In genomic region chrX:153956044-153956907, GRCh38 we compare ENCODE assay signal across 16 cellular contexts.
"Had no signal": no experiment of that assay in that cellular context is flagged by ENCODE, and none has a peak within 500 bp of the region (broad histone marks: within the 10 kb centered on the region; RNA-seq: fewer than 3 reads in every experiment).

No MANE protein-coding gene starts in this region.

- H3K4me1 ChIP-seq: left lung, prostate gland had no signal

- H3K9me3 ChIP-seq: heart left ventricle, left lung, mucosa of descending colon, prostate gland had no signal

- H3K4me3 ChIP-seq: coronary artery, heart left ventricle, left lung, mucosa of descending colon, prostate gland had no signal

- ATAC-seq: heart left ventricle; left lung; mucosa of descending colon; natural killer cell treated with Interleukin-12 subunit alpha and Interleukin-12 subunit beta and Interleukin-15 and Interleukin-18, amount 100 ng/mL, for 72 hours; sciatic nerve; stimulated activated naive CD8-positive, alpha-beta T cell treated with anti-CD3 and anti-CD28 coated beads, Interleukin-15, Interleukin-2, amounts not matched to agents 100 U/mL and 50 U/mL, for 24 hours had no signal

- H3K27ac ChIP-seq: coronary artery, left lung, prostate gland had no signal

- H3K27ac Mint-ChIP-seq: natural killer cell treated with Interleukin-12 subunit alpha and Interleukin-12 subunit beta and Interleukin-15 and Interleukin-18, amount 100 ng/mL, for 72 hours had no signal

- H3K27me3 Mint-ChIP-seq: activated CD4-positive, alpha-beta memory T cell treated with anti-CD3 and anti-CD28 coated beads for 36 hours; natural killer cell treated with Interleukin-12 subunit alpha and Interleukin-12 subunit beta and Interleukin-15 and Interleukin-18, amount 100 ng/mL, for 72 hours had no signal

- H3K27me3 ChIP-seq: heart left ventricle, left lung had no signal

- H3K9me3 Mint-ChIP-seq: activated CD4-positive, alpha-beta memory T cell treated with anti-CD3 and anti-CD28 coated beads for 36 hours; activated T-helper 1 cell treated with anti-CD3 and anti-CD28 coated beads, Interleukin-12 subunit alpha, Interleukin-12 subunit beta, Interleukin-2, Interleukin-4 antibody, amounts not matched to agents 30 ng/mL and 10 ng/mL and 1 ng/mL, durations not matched to agents 14 hours and 24 hours and 36 hours; natural killer cell treated with Interleukin-12 subunit alpha and Interleukin-12 subunit beta and Interleukin-15 and Interleukin-18, amount 100 ng/mL, for 72 hours had no signal

- H3K36me3 Mint-ChIP-seq: natural killer cell treated with Interleukin-12 subunit alpha and Interleukin-12 subunit beta and Interleukin-15 and Interleukin-18, amount 100 ng/mL, for 72 hours had no signal

- H3K4me3 Mint-ChIP-seq: activated CD4-positive, alpha-beta memory T cell treated with anti-CD3 and anti-CD28 coated beads for 36 hours; activated T-helper 1 cell treated with anti-CD3 and anti-CD28 coated beads, Interleukin-12 subunit alpha, Interleukin-12 subunit beta, Interleukin-2, Interleukin-4 antibody, amounts not matched to agents 30 ng/mL and 10 ng/mL and 1 ng/mL, durations not matched to agents 14 hours and 24 hours and 36 hours; natural killer cell treated with Interleukin-12 subunit alpha and Interleukin-12 subunit beta and Interleukin-15 and Interleukin-18, amount 100 ng/mL, for 72 hours had no signal

- H3K36me3 ChIP-seq: prostate gland had no signal

- DNase-seq: activated CD4-positive, alpha-beta memory T cell treated with anti-CD3 and anti-CD28 coated beads for 36 hours; activated CD8-positive, alpha-beta memory T cell treated with anti-CD3 and anti-CD28 coated beads, Interleukin-2, amount 50 U/mL, for 4 hours; activated naive CD4-positive, alpha-beta T cell; effector CD4-positive, alpha-beta T cell; foreskin melanocyte; left lung; mucosa of descending colon; stimulated activated CD4-positive, alpha-beta T cell treated with anti-CD3 and anti-CD28 coated beads, Interleukin-12 subunit alpha, Interleukin-12 subunit beta, amount 100 ng/mL, for 4 hours; stimulated activated naive CD8-positive, alpha-beta T cell treated with anti-CD3 and anti-CD28 coated beads, Interleukin-15, Interleukin-2, amounts not matched to agents 100 U/mL and 50 U/mL, for 24 hours; T1000 had no signal
